Comparison of ENCODE assay signal across 35 cellular contexts in the genomic region with DNA sequence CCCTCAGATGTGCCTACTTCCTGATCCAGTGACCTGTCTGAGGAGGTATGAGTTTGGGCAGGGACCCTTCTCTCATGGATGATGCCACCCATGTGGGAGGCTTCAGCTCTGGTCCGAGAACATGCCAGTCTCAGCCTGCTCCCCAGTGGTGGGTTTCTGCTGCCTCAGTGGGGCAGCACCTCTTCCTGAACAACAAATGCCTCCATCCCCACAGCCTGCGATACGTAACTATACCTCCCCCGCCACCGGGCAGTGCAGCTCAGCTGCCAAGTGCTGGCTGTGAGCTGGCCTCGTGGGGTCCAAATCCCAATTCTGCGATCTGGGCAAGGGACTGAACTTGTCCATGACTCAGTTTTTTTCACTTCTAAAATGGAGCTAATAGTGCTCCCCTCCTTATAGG. TPM values are rescaled to one million over a fixed set of nuclear protein-coding genes. Genes with fewer than 3 reads are reported as not detected.
"Had no signal": no experiment of that assay in that cellular context is flagged by ENCODE, and none has a peak within 500 bp of the region (broad histone marks: within the 10 kb centered on the region; RNA-seq: fewer than 3 reads in every experiment).

No MANE protein-coding gene starts in this region.

- DNase-seq: dermis blood vessel endothelial cell; effector memory CD4-positive, alpha-beta T cell; heart left ventricle; kidney; mammary epithelial cell; mesendoderm; midbrain; naive thymus-derived CD4-positive, alpha-beta T cell; nephron progenitor cell; right cardiac atrium; sigmoid colon; stimulated activated CD4-positive, alpha-beta T cell treated with anti-CD3 and anti-CD28 coated beads, Interleukin-2, amount 100 ng/mL, for 24 hours; stimulated activated CD4-positive, alpha-beta T cell treated with anti-CD3 and anti-CD28 coated beads, Interleukin-4, amount 100 ng/mL, for 24 hours; stimulated activated naive CD8-positive, alpha-beta T cell treated with anti-CD3 and anti-CD28 coated beads, Interleukin-15, Interleukin-2, amounts not matched to agents 100 U/mL and 50 U/mL, for 24 hours; substantia nigra; testis; tibial artery had no signal

- H3K36me3 Mint-ChIP-seq: naive thymus-derived CD4-positive, alpha-beta T cell; stimulated activated effector memory CD8-positive, alpha-beta T cell treated with anti-CD3 and anti-CD28 coated beads, Interleukin-12 subunit alpha, Interleukin-12 subunit beta, amount 100 ng/mL, for 72 hours had no signal

- H3K4me3 ChIP-seq: coronary artery, heart left ventricle, hepatocyte, prostate gland, sigmoid colon, testis, tibial artery had no signal

- FAIRE-seq: endothelial cell of umbilical vein, kidney, urothelium cell line had no signal

- H3K79me2 ChIP-seq: hepatocyte, parathyroid adenoma had no signal

- H2AFZ ChIP-seq: hepatocyte, parathyroid adenoma had no signal

- H3K9me3 Mint-ChIP-seq: naive thymus-derived CD4-positive, alpha-beta T cell; nephron progenitor cell; stimulated activated effector memory CD8-positive, alpha-beta T cell treated with anti-CD3 and anti-CD28 coated beads, Interleukin-12 subunit alpha, Interleukin-12 subunit beta, amount 100 ng/mL, for 72 hours had no signal

- H3K4me3 Mint-ChIP-seq: nephron progenitor cell; stimulated activated effector memory CD8-positive, alpha-beta T cell treated with anti-CD3 and anti-CD28 coated beads, Interleukin-12 subunit alpha, Interleukin-12 subunit beta, amount 100 ng/mL, for 72 hours had no signal

- H3K9me3 ChIP-seq: esophagus muscularis mucosa, gastroesophageal sphincter, heart left ventricle, prostate gland, sigmoid colon, testis, tibial artery, upper lobe of left lung had no signal

- H3K27ac Mint-ChIP-seq: naive thymus-derived CD4-positive, alpha-beta T cell; nephron progenitor cell; stimulated activated effector memory CD8-positive, alpha-beta T cell treated with anti-CD3 and anti-CD28 coated beads, Interleukin-12 subunit alpha, Interleukin-12 subunit beta, amount 100 ng/mL, for 72 hours had no signal

- H3K27me3 ChIP-seq: testis had no signal

- H3K9ac ChIP-seq: parathyroid adenoma had no signal

- H3K27ac ChIP-seq: coronary artery, esophagus muscularis mucosa, foreskin keratinocyte, heart left ventricle, hepatocyte, parathyroid adenoma, prostate gland, sigmoid colon, testis, tibial artery, upper lobe of left lung had no signal

- ATAC-seq: gastroesophageal sphincter; heart left ventricle; left lobe of liver; naive thymus-derived CD4-positive, alpha-beta T cell; right cardiac atrium; stimulated activated effector memory CD8-positive, alpha-beta T cell treated with anti-CD3 and anti-CD28 coated beads, Interleukin-12 subunit alpha, Interleukin-12 subunit beta, amount 100 ng/mL, for 72 hours; stimulated activated naive CD8-positive, alpha-beta T cell treated with anti-CD3 and anti-CD28 coated beads, Interleukin-15, Interleukin-2, amounts not matched to agents 100 U/mL and 50 U/mL, for 24 hours had no signal

- H3K4me2 ChIP-seq: hepatocyte had no signal

- H3K4me1 ChIP-seq: foreskin keratinocyte, parathyroid adenoma, prostate gland had no signal

- H3K36me3 ChIP-seq: esophagus muscularis mucosa, gastroesophageal sphincter, heart left ventricle, prostate gland, sigmoid colon, tibial artery, upper lobe of left lung had no signal

RNA-seq across cellular contexts. Expression of a gene that starts 3.1 kb away (rescaled TPM):
- total RNA-seq: dermis blood vessel endothelial cell, endothelial cell of umbilical vein, epithelial cell of proximal tubule, foreskin keratinocyte, mammary epithelial cell had no signal

RNA-seq across cellular contexts. Expression of a gene that starts 19.1 kb away (rescaled TPM):
- total RNA-seq: dermis blood vessel endothelial cell; endothelial cell of umbilical vein; epithelial cell of proximal tubule; esophagus muscularis mucosa; fibroblast of lung; foreskin keratinocyte; gastroesophageal sphincter; heart left ventricle; hepatocyte; kidney; lower leg skin; mammary epithelial cell; mucosa of gallbladder; naive thymus-derived CD4-positive, alpha-beta T cell; osteoblast; prostate gland; sigmoid colon; skeletal muscle tissue; upper lobe of left lung had no signal

RNA-seq across cellular contexts. Expression of a gene that starts 45.1 kb away (rescaled TPM):
- total RNA-seq: dermis blood vessel endothelial cell; endothelial cell of umbilical vein; epithelial cell of proximal tubule; fibroblast of lung; foreskin keratinocyte; gastroesophageal sphincter; heart left ventricle; kidney; left lobe of liver; lower leg skin; mammary epithelial cell; mucosa of gallbladder; naive thymus-derived CD4-positive, alpha-beta T cell; osteoblast; prostate gland; right cardiac atrium; sigmoid colon; skeletal muscle tissue; upper lobe of left lung had no signal
